Comparison of ENCODE assay signal across 33 cellular contexts in genomic region chr11:101188801-101189200, GRCh38. TPM values are rescaled to one million over a fixed set of nuclear protein-coding genes. Genes with fewer than 3 reads are reported as not detected.
"Had no signal": no experiment of that assay in that cellular context is flagged by ENCODE, and none has a peak within 500 bp of the region (broad histone marks: within the 10 kb centered on the region; RNA-seq: fewer than 3 reads in every experiment).

No MANE protein-coding gene starts in this region.

- H3K27me3 Mint-ChIP-seq: activated CD4-positive, alpha-beta T cell treated with anti-CD3 and anti-CD28 coated beads, Interleukin-2, amount 10 ng/mL, durations not matched to agents 24 days and 14 days; activated naive CD8-positive, alpha-beta T cell treated with anti-CD3 and anti-CD28 coated beads, Interleukin-2, amount 10 ng/mL, durations not matched to agents 7 days and 5 days; activated T-cell treated with anti-CD3 and anti-CD28 coated beads, Interleukin-2, amount 50 U/mL, for 24 hours; IgD-negative memory B cell had no signal

- DNase-seq: activated CD4-positive, alpha-beta T cell treated with anti-CD3 and anti-CD28 coated beads, Interleukin-2, amount 10 ng/mL, durations not matched to agents 24 days and 14 days; activated CD4-positive, alpha-beta T cell treated with anti-CD3 and anti-CD28 coated beads, Interleukin-2, amount 50 U/mL, for 48 hours; activated CD8-positive, alpha-beta T cell treated with anti-CD3 and anti-CD28 coated beads, Interleukin-2, amount 10 ng/mL, durations not matched to agents 7 days and 5 days; activated gamma-delta T cell; activated naive CD4-positive, alpha-beta T cell treated with Interleukin-2 at 50 U/mL for 16 hours; activated naive CD8-positive, alpha-beta T cell treated with anti-CD3 and anti-CD28 coated beads, Interleukin-2, amount 10 ng/mL, durations not matched to agents 7 days and 5 days; activated T-cell treated with anti-CD3 and anti-CD28 coated beads, Interleukin-2, amount 50 U/mL, for 24 hours; body of pancreas; Karpas-422; KBM-7; NCI-H1048; NCI-H1105 treated with DMSO at 0.1 percent for 48 hours; NCI-H1436; NCI-H1694; NCI-H1930; NCI-H2081 treated with DMSO at 0.1 percent for 48 hours; NCI-H510A; NCI-H526; NCI-H748 treated with DMSO at 0.1 percent for 48 hours; PC-9; SIG-M5; SW 1271; T1000 had no signal

- H3K4me3 ChIP-seq: body of pancreas, breast epithelium, PC-9 had no signal

- H3K4me1 ChIP-seq: body of pancreas, breast epithelium had no signal

- H3K27me3 ChIP-seq: body of pancreas, breast epithelium had no signal

- H3K9me3 Mint-ChIP-seq: activated CD4-positive, alpha-beta T cell treated with anti-CD3 and anti-CD28 coated beads, Interleukin-2, amount 10 ng/mL, durations not matched to agents 24 days and 14 days had no signal

- H3K9me3 ChIP-seq: body of pancreas, breast epithelium had no signal

- H3K27ac Mint-ChIP-seq: activated CD4-positive, alpha-beta T cell treated with anti-CD3 and anti-CD28 coated beads, Interleukin-2, amount 10 ng/mL, durations not matched to agents 24 days and 14 days; activated CD8-positive, alpha-beta T cell treated with anti-CD3 and anti-CD28 coated beads, Interleukin-2, amount 10 ng/mL, durations not matched to agents 7 days and 5 days; activated naive CD4-positive, alpha-beta T cell treated with anti-CD3 and anti-CD28 coated beads, Interleukin-2, amount 50 U/mL, for 24 hours; activated naive CD8-positive, alpha-beta T cell treated with anti-CD3 and anti-CD28 coated beads, Interleukin-2, amount 10 ng/mL, durations not matched to agents 7 days and 5 days; activated T-cell treated with anti-CD3 and anti-CD28 coated beads, Interleukin-2, amount 50 U/mL, for 24 hours; activated T-helper 2 cell treated with anti-CD3 and anti-CD28 coated beads, Interferon-gamma antibody, Interleukin-2, Interleukin-4, amounts not matched to agents 10 μg/mL and 5 μg/mL and 100 μg/mL, durations not matched to agents 14 hours and 24 hours and 36 hours; IgD-negative memory B cell had no signal

- H3K27ac ChIP-seq: body of pancreas, breast epithelium, PC-9, RWPE1 had no signal

- H3K4me3 Mint-ChIP-seq: activated CD4-positive, alpha-beta T cell treated with anti-CD3 and anti-CD28 coated beads, Interleukin-2, amount 10 ng/mL, durations not matched to agents 24 days and 14 days; activated CD8-positive, alpha-beta T cell treated with anti-CD3 and anti-CD28 coated beads, Interleukin-2, amount 10 ng/mL, durations not matched to agents 7 days and 5 days; activated naive CD4-positive, alpha-beta T cell treated with anti-CD3 and anti-CD28 coated beads, Interleukin-2, amount 50 U/mL, for 24 hours; activated naive CD8-positive, alpha-beta T cell treated with anti-CD3 and anti-CD28 coated beads, Interleukin-2, amount 10 ng/mL, durations not matched to agents 7 days and 5 days; activated T-cell treated with anti-CD3 and anti-CD28 coated beads, Interleukin-2, amount 50 U/mL, for 24 hours; IgD-negative memory B cell had no signal

- H3K36me3 ChIP-seq: breast epithelium had no signal

- H3K4me1 Mint-ChIP-seq: activated CD4-positive, alpha-beta T cell treated with anti-CD3 and anti-CD28 coated beads, Interleukin-2, amount 10 ng/mL, durations not matched to agents 24 days and 14 days; activated naive CD4-positive, alpha-beta T cell treated with anti-CD3 and anti-CD28 coated beads, Interleukin-2, amount 50 U/mL, for 24 hours; activated naive CD8-positive, alpha-beta T cell treated with anti-CD3 and anti-CD28 coated beads, Interleukin-2, amount 10 ng/mL, durations not matched to agents 7 days and 5 days; IgD-negative memory B cell had no signal

- H3K36me3 Mint-ChIP-seq: activated naive CD4-positive, alpha-beta T cell treated with anti-CD3 and anti-CD28 coated beads, Interleukin-2, amount 50 U/mL, for 24 hours; activated naive CD8-positive, alpha-beta T cell treated with anti-CD3 and anti-CD28 coated beads, Interleukin-2, amount 10 ng/mL, durations not matched to agents 7 days and 5 days; IgD-negative memory B cell had no signal

RNA-seq across cellular contexts. Expression of gene PGR, which starts 59.2 kb away (rescaled TPM):
- total RNA-seq: activated CD4-positive, alpha-beta T cell treated with anti-CD3 and anti-CD28 coated beads, Interleukin-2, amount 10 ng/mL, durations not matched to agents 24 days and 14 days; activated CD8-positive, alpha-beta T cell treated with anti-CD3 and anti-CD28 coated beads, Interleukin-2, amount 10 ng/mL, durations not matched to agents 7 days and 5 days; activated naive CD8-positive, alpha-beta T cell treated with anti-CD3 and anti-CD28 coated beads, Interleukin-2, amount 10 ng/mL, durations not matched to agents 7 days and 5 days; activated T-helper 2 cell treated with anti-CD3 and anti-CD28 coated beads, Interferon-gamma antibody, Interleukin-2, Interleukin-4, amounts not matched to agents 10 μg/mL and 5 μg/mL and 100 μg/mL, durations not matched to agents 14 hours and 24 hours and 36 hours; MCF 10A; OCI-LY7; PC-9; SK-MEL-5; T-helper 1 cell treated with Interleukin-12 subunit alpha and Interleukin-12 subunit beta and Interleukin-4 antibody, amounts not matched to agents 30 ng/mL and 1 ng/mL, for 36 hours; T-helper 2 cell treated with Interferon-gamma antibody and Interleukin-4, amounts not matched to agents 100 ng/mL and 5 ng/mL, for 36 hours had no signal
